ENCODE assay signal across 8 cellular contexts in the genomic region with DNA sequence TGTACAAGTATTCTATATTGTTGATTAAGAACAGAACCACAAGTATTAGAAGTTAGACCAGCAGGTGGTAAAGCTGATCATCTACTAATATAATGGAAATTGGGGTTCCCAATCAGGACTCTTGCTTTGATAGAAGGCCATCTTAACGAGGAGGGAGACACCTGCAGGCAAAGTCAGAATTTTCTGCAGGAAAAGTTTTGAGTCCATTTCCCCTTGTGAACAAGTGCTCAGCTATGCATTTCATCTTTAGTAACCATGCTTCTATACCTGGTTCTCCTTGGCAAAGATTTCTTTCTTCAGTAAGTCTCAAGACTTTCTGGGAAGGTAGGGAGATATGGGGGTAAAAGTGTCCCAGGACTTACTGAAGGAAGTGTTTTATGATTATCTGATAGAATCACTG. TPM values are rescaled to one million over a fixed set of nuclear protein-coding genes. Genes with fewer than 3 reads are reported as not detected.
DNase-seq lines count a peak whose midpoint lies in the region; ATAC-seq, FAIRE-seq and TF ChIP-seq lines count a peak whose summit lies in the region.

No MANE protein-coding gene starts in this region.

- H3K27ac ChIP-seq in KMS-11: no peak overlapping the region
- H3K27ac ChIP-seq in K562 (ENCODE audit: extremely low read depth, low read depth, low read length): no peak overlapping the region
- H3K27ac ChIP-seq in upper lobe of left lung: no peak overlapping the region

- no peaks in the 10 kb centered on the region for H4K20me1 ChIP-seq in KMS-11 (ENCODE audit: insufficient read depth)
- H4K20me1 ChIP-seq in K562 (replicated peaks; ENCODE audit: control insufficient read depth, insufficient read depth, low read length): peaks cover 7% of the 10 kb centered on the region; the same call in 1 of the 2 replicates

- peak; percentile 44 for TF ChIP-seq CTCF in KMS-11 (conservative IDR thresholded peaks at IDR 0.05; ENCODE audit: low read depth, low read length)
- TF ChIP-seq CTCF in K562 (IDR thresholded peaks at IDR 0.05 in 2 of 3, conservative IDR thresholded peaks at IDR 0.05 in 1 of 3; ENCODE audit: insufficient read depth in 2 of 3, low read depth in 1 of 3, low read length in 3 of 3): peak; percentile 22 to 53 (median 25); a peak in 4 of 6 replicates
- peak in 2 of 6 experiments; percentile 13 to 38 for TF ChIP-seq CTCF in upper lobe of left lung (IDR thresholded peaks at IDR 0.05)

- no TSS peak for BruUV-seq in K562 (replicated peaks; lab: Mats Ljungman, UMichigan)

- H3K4me2 ChIP-seq in KMS-11 (no peak overlapping the region), K562 (ENCODE audit: insufficient read depth, low read length) (no peak overlapping the region)

- intact Hi-C loops in K562 (cut with micrococcal nuclease): loop anchor here (2.0 kb wide), 1 partner anchor 449 kb away; no protein-coding TSS in a partner anchor

- POLR2A ChIA-PET in K562 (lab: Yijun Ruan, JAX): interaction anchor here (0.6 kb wide), 1 partner anchor 465 kb away, joined by 3 read pairs; no protein-coding TSS in a partner anchor

- H3K9me3 ChIP-seq in K562 (replicated peaks; ENCODE audit: control insufficient read depth, insufficient read depth, low read depth, low read length) (no peaks in the 10 kb centered on the region), upper lobe of left lung (no peaks in the 10 kb centered on the region)

- peak; percentile 28 to 57; a peak in 3 of 4 replicates for TF ChIP-seq RAD21 in K562 (CRISPR knock-in tag; conservative IDR thresholded peaks at IDR 0.05 in 1 of 2, IDR thresholded peaks at IDR 0.05 in 1 of 2)

- H3K9ac ChIP-seq in KMS-11: no peak overlapping the region
- H3K9ac ChIP-seq in K562 (ENCODE audit: insufficient read depth in 1 of 2, low read depth in 2 of 2, low read length in 2 of 2): no peak overlapping the region

- H3K4me3 ChIP-seq in KMS-11 (IDR thresholded peaks at IDR 0.05; ENCODE audit: insufficient read depth, low read depth, low read length) (no peak overlapping the region), K562 (no peak overlapping the region), upper lobe of left lung (no peak overlapping the region)

- no peak for ATAC-seq in K562
- no peak for ATAC-seq in upper lobe of left lung (ENCODE audit: low FRiP score in 2 of 2)
- ATAC-seq in HG02763 (IDR thresholded peaks at IDR 0.05; ENCODE audit: unreplicated experiment): no peak

- DNase-seq in NCI-H1694 treated with DMSO at 0.1 percent for 48 hours (lab: John Stamatoyannopoulos, UW) (peak; percentile 3), NCI-H1694 (lab: John Stamatoyannopoulos, UW) (no peak), K562 (ENCODE audit: extremely low read depth in 1 of 4, low spot score in 3 of 4) (peak in 2 of 4 experiments; percentile 9 to 25), myocyte (ENCODE audit: low read depth) (peak; percentile 13), upper lobe of left lung (no peak)
- DNase-seq in NK-92 treated with Interleukin-12 subunit alpha and Interleukin-12 subunit beta, amount 100 ng/mL, for 24 hours (lab: John Stamatoyannopoulos, UW): no peak

- CTCF ChIA-PET in K562 (lab: Yijun Ruan, JAX; ENCODE audit: low intra/inter-chr PET ratio): interaction anchor here (1.1 kb wide), 1 partner anchor 448 kb away, joined by 5 read pairs; no protein-coding TSS in a partner anchor

- 10% methylated on average over 1 of the region's 1 CpG for WGBS in K562 (ENCODE audit: insufficient coverage, low coverage, missing lambda C conversion rate)
- WGBS in upper lobe of left lung, 2 donors: 0 to 13% methylated on average over 1 of the region's 1 CpG

- H3K79me2 ChIP-seq in KMS-11 (ENCODE audit: insufficient read depth, low read depth) (no peaks in the 10 kb centered on the region), K562 (ENCODE audit: control insufficient read depth, insufficient read depth, low read length) (no peaks in the 10 kb centered on the region)

- H3K9me1 ChIP-seq in K562 (ENCODE audit: control insufficient read depth, insufficient read depth, low read length): no peaks in the 10 kb centered on the region

- peak; percentile 57 for FAIRE-seq in K562 (lab: Jason Lieb, UNC)

- H3K4me1 ChIP-seq in KMS-11 (ENCODE audit: low read depth, poor library complexity, severe bottlenecking) (peaks cover 29% of the 10 kb centered on the region), K562 (replicated peaks in 1 of 2; ENCODE audit: control insufficient read depth in 2 of 2, insufficient read depth in 2 of 2, low read length in 2 of 2) (peaks cover 0 to 11% of the 10 kb centered on the region in 2 experiments; a peak in 4 of 5 replicates), upper lobe of left lung (no peaks in the 10 kb centered on the region)

- H3K27me3 ChIP-seq in KMS-11 (ENCODE audit: insufficient read depth, low read depth) (no peaks in the 10 kb centered on the region), K562 (ENCODE audit: control insufficient read depth in 2 of 2, insufficient read depth in 2 of 2, low read length in 2 of 2) (no peaks in the 10 kb centered on the region; a peak in 1 of 5 replicates), upper lobe of left lung (no peaks in the 10 kb centered on the region)

- H3K36me3 ChIP-seq in KMS-11 (ENCODE audit: insufficient read depth) (no peaks in the 10 kb centered on the region), K562 (ENCODE audit: control insufficient read depth, insufficient read depth, low read length) (no peaks in the 10 kb centered on the region), upper lobe of left lung (no peaks in the 10 kb centered on the region)

- H2AFZ ChIP-seq in KMS-11 (ENCODE audit: low read depth): no peak overlapping the region
- no peak overlapping the region for H2AFZ ChIP-seq in K562 (ENCODE audit: low read depth, low read length)

- in situ Hi-C loops in K562 (cut with MboI): no loop called here

- TF ChIP-seq EP300 in K562 (IDR thresholded peaks at IDR 0.05; ENCODE audit: low read length) (no peak), upper lobe of left lung (IDR thresholded peaks at IDR 0.05) (no peak)

- no peak for TF ChIP-seq POLR2A in K562 (conservative IDR thresholded peaks at IDR 0.05)
- TF ChIP-seq POLR2A in upper lobe of left lung (IDR thresholded peaks at IDR 0.05): no peak

TF ChIP-seq in K562, 482 proteins besides CTCF, POLR2A, EP300 and RAD21:
- TF ChIP-seq YBX1 (IDR thresholded peaks at IDR 0.05): no peak
TF ChIP-seq in K562: peak in this region for 0.

RNA-seq across cellular contexts. Expression of gene USPL1, which starts 36.1 kb away (rescaled TPM):
- total RNA-seq in K562 (2011; cell fraction: chromatin; rRNA removed; ENCODE audit: low replicate concordance): 16.5 and 32.0 TPM in 2 replicates
- 7.8 and 10.3 TPM in 2 replicates for total RNA-seq in K562 (2011; cell fraction: nucleolus; rRNA removed)
- 13.6 and 16.8 TPM in 2 replicates for total RNA-seq in K562 (2011; cell fraction: nucleoplasm; rRNA removed)
- total RNA-seq in K562 (2014; rRNA removed) (7.2 and 8.8 TPM in 2 replicates), K562 (2014; rRNA removed; fragmentation: Illumina TruSeq; extraction: Trizol) (15.4 TPM in 2 replicates), K562 (2015; rRNA removed; fragmentation: Illumina TruSeq; extraction: Trizol) (12.0 and 12.9 TPM in 2 replicates), K562 (2021) (10.1 and 10.2 TPM in 2 replicates), myocyte (18.0 and 18.2 TPM in 2 replicates), upper lobe of left lung (10 to 100 TPM; 10.8 to 25.1 (median 16.2) TPM)
- polyA plus RNA-seq in K562 (2011; rRNA removed) (15.2 and 18.0 TPM in 2 replicates), K562 (2014; fragmentation: Illumina TruSeq; extraction: Trizol) (14.5 and 16.9 TPM in 2 replicates), K562 (2014; fragmentation: Nextera tagmentation; extraction: Ambion mirVana) (10 to 100 TPM in 1 of 2 experiments, 1 to 10 TPM in 1; 5.5 to 12.0 TPM), K562 (2014; rRNA removed) (12.0 and 12.4 TPM in 2 replicates)
- 4.0 and 6.8 TPM in 2 replicates for polyA plus RNA-seq in K562 (2011; cell fraction: cytosol; rRNA removed)
- polyA plus RNA-seq in K562 (2011; cell fraction: nucleus; rRNA removed): 18.2 and 21.1 TPM in 2 replicates
- 6.7 and 7.6 TPM in 2 replicates for polyA plus RNA-seq in K562 (2012)
- 16.7 and 22.3 TPM in 2 replicates for polyA minus RNA-seq in K562 (2011; rRNA and poly(A)+ RNA removed)
- 5.5 and 6.8 TPM in 2 replicates for polyA minus RNA-seq in K562 (2011; cell fraction: cytosol; rRNA and poly(A)+ RNA removed)
- 10.5 and 18.7 TPM in 2 replicates for polyA minus RNA-seq in K562 (2011; cell fraction: nucleus; rRNA and poly(A)+ RNA removed)
- 4.4 TPM for polyA plus RNA-seq in myocyte (2012)

Comparison
In these comparisons a context has a peak if more than half of its experiments do, and no peak if none do; other contexts are left out.
1. DNase-seq: peak in NCI-H1694 treated with DMSO at 0.1 percent for 48 hours (single experiment) and myocyte (single experiment); none in NCI-H1694 (single experiment), upper lobe of left lung (0 of 2) and NK-92 treated with Interleukin-12 subunit alpha and Interleukin-12 subunit beta, amount 100 ng/mL, for 24 hours (single experiment).